8 cellular contexts compared by ENCODE assay signal in the genomic region with DNA sequence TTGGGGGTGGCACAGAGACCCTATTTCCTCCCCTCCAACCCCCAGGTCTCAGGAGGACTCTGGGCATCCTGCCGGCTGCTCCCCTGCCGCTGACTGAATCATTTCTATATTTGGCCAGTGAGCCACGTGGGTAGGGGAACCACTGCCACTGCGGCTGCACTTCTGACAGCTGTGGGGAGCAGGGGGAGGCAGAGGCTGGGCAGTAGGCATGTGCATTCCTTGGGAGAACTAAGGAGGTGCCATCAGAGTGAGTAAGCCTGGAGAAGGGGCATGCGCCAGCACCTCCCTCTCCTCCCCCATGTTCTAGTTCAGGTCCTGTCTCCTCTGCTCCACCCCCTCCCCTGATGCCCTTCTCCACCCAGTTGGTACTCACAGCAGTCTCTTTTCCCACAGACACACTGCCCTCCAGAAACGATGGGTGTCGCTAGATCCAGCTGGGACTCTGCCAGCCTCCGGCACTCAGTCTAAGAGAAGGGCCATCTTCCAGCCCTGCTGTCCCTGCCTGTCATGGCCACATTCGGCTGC. TPM values are rescaled to one million over a fixed set of nuclear protein-coding genes. Genes with fewer than 3 reads are reported as not detected.
A peak's percentile ranks its signal among the peaks of the same experiment; 100 is the strongest.
DNase-seq lines count a peak whose midpoint lies in the region; ATAC-seq lines count a peak whose summit lies in the region.

No MANE protein-coding gene starts in this region.

- no peaks in the 10 kb centered on the region for H3K27me3 ChIP-seq in right cardiac atrium (ENCODE audit: control insufficient read depth, insufficient read depth)

- peaks cover 9% of the 10 kb centered on the region for H3K4me1 ChIP-seq in right cardiac atrium (ENCODE audit: control insufficient read depth, insufficient read depth, low read length)

- DNase-seq in AG20443 (ENCODE audit: low spot score) (peak; percentile 88), HCEC 1CT (peak; percentile 74), T1000 (lab: John Stamatoyannopoulos, UW) (peak; percentile 83), right cardiac atrium (peak; percentile 66 to 88 (median 83)), NCI-H510A (lab: John Stamatoyannopoulos, UW) (no peak), hippocampal formation (lab: John Stamatoyannopoulos, UW) (no peak)
- DNase-seq in stimulated activated CD4-positive, alpha-beta T cell treated with anti-CD3 and anti-CD28 coated beads, Interleukin-4, amount 100 ng/mL, for 24 hours = no peak

- intact Hi-C loops in right cardiac atrium (cut with DNase I) = loop anchor here in 2 of 4 donors (2.0 to 5.0 kb wide), 2 partner anchors 134 to 179 kb away; no protein-coding TSS in a partner anchor

- ATAC-seq in right cardiac atrium = peak; percentile 79 to 85
- no peak for ATAC-seq in HG03565 (IDR thresholded peaks at IDR 0.05; ENCODE audit: unreplicated experiment)

- H3K4me3 ChIP-seq in right cardiac atrium (ENCODE audit: low read length) = no peak overlapping the region

- WGBS in right cardiac atrium = 30% methylated on average over 9 of the region's 9 CpGs

- H3K27ac ChIP-seq in right cardiac atrium (ENCODE audit: low read length) = peak overlapping the region; percentile 98

- H3K9me3 ChIP-seq in right cardiac atrium (ENCODE audit: control insufficient read depth, low read length) = no peaks in the 10 kb centered on the region

RNA-seq across cellular contexts. Expression of a gene that starts 12.0 kb away (rescaled TPM):
- total RNA-seq in right cardiac atrium = 10 to 100 TPM; 14.0 to 50.3 (median 29.4) TPM
- polyA plus RNA-seq in right cardiac atrium = 29.3 TPM

RNA-seq across cellular contexts. Expression of a gene that starts 31.1 kb away (rescaled TPM):
- 10 to 100 TPM; 25.9 to 35.8 (median 28.1) TPM for total RNA-seq in right cardiac atrium
- 16.0 TPM for polyA plus RNA-seq in right cardiac atrium

RNA-seq across cellular contexts. Expression of a gene that starts 47.5 kb away (rescaled TPM):
- not detected for total RNA-seq in right cardiac atrium
- polyA plus RNA-seq in right cardiac atrium = not detected

Comparison
In these comparisons a context has a peak if more than half of its experiments do, and no peak if none do; other contexts are left out.
1. DNase-seq: peak in AG20443 (single experiment), HCEC 1CT (single experiment), T1000 (single experiment) and right cardiac atrium (3 of 3); none in NCI-H510A (single experiment), stimulated activated CD4-positive, alpha-beta T cell treated with anti-CD3 and anti-CD28 coated beads, Interleukin-4, amount 100 ng/mL, for 24 hours (single experiment) and hippocampal formation (0 of 2).